1 cellular context compared by ENCODE assay signal in genomic region chr7:191105-192034, GRCh38.
TF ChIP-seq lines count a peak whose summit lies in the region.

No MANE protein-coding gene starts in this region.

TF ChIP-seq in SK-N-SH, 30 proteins besides CTCF, POLR2A, EP300 and RAD21 (continued from another document):
- TF ChIP-seq ZBTB33 (IDR thresholded peaks at IDR 0.05; ENCODE audit: borderline replicate concordance, low read depth) = no peak
- no peak for TF ChIP-seq RFX5 (IDR thresholded peaks at IDR 0.05; ENCODE audit: low read length)
- TF ChIP-seq JUND (IDR thresholded peaks at IDR 0.05) = no peak
- TF ChIP-seq NRF1 (IDR thresholded peaks at IDR 0.05; ENCODE audit: low read depth, low read length) = no peak
TF ChIP-seq in SK-N-SH: peak in this region for 0.
